Comparison of ENCODE assay signal across 1 cellular context in the genomic region with DNA sequence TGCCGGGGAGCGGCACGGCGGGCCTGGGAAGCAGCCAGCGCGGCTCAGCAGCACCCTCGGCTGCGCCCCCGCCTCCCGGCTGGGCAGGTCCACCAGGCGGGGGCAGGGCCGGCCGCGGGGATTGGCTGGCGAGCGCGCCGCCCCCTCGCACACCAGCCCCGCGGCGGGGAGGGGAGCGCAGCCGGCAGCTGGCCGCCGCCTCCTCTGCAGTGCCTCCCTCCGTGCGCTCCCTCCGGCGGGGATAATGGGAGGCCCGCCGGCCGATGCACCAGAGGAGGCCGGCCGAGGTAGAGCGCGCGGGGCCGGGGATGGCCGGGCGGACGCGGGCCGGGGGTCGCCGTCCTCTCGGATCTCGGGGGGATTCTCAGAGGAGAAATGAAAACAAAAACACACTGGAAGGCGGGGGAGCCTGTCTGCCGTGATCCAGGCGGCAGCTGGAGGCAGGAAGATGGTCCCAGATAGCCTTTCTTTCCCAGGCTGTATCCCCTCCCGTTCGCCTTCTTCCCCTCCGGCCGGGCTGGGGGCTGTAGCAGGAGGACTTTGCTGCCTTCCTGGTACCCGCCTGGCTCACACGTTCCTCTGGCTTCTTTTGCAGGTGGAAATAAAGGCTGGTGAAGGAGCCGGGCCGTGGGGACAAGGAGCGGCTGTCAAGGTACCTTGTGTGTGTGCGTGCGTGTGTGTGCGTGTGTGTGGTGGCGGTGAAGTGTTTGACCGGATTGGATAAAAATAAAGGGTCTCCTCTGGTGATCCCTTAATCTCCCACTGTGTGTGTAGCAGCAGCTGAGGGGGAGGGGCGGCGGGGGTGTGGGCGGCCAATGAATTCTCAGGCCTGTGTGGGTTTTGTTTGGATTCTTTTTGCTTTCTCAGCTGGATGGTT.
A peak's percentile ranks its signal among the peaks of the same experiment; 100 is the strongest.
TF ChIP-seq lines count a peak whose summit lies in the region.

No MANE protein-coding gene starts in this region.

TF ChIP-seq in GM12878, 131 proteins besides CTCF, POLR2A, EP300 and RAD21 (continued from another document and continues in another):
- TF ChIP-seq POLR2AphosphoS5 (IDR thresholded peaks at IDR 0.05; ENCODE audit: low read length) (peak; percentile 27; the same call in 1 of the 2 replicates), CHD4 (IDR thresholded peaks at IDR 0.05) (no peak), NR2C1 (IDR thresholded peaks at IDR 0.05) (no peak), SMARCA5 (IDR thresholded peaks at IDR 0.05) (peak; percentile 56; the same call in 1 of the 2 replicates), PAX8 (IDR thresholded peaks at IDR 0.05) (no peak), RELA (IDR thresholded peaks at IDR 0.05; ENCODE audit: borderline replicate concordance, partially characterized antibody) (no peak), BHLHE40 (IDR thresholded peaks at IDR 0.05; ENCODE audit: borderline replicate concordance in 1 of 2, low read depth in 2 of 2, low read length in 1 of 2) (peak in 1 of 2 experiments; percentile 72; a peak in 2 of 4 replicates), JUNB (IDR thresholded peaks at IDR 0.05) (no peak), EZH2 (IDR thresholded peaks at IDR 0.05; ENCODE audit: borderline replicate concordance, control insufficient read depth, low read depth, low read length) (no peak), PML (IDR thresholded peaks at IDR 0.05; ENCODE audit: low read length) (no peak), SIX5 (IDR thresholded peaks at IDR 0.05; ENCODE audit: low read depth, low read length, severe bottlenecking) (no peak), MTA3 (IDR thresholded peaks at IDR 0.05; ENCODE audit: borderline replicate concordance, low read length) (no peak), LARP7 (IDR thresholded peaks at IDR 0.05) (0 out of 2 replicates have a peak, but pooled peaks have one; percentile 64), IKZF1 (conservative IDR thresholded peaks at IDR 0.05) (peak; percentile 77)
- TF ChIP-seq, protein P1, sequence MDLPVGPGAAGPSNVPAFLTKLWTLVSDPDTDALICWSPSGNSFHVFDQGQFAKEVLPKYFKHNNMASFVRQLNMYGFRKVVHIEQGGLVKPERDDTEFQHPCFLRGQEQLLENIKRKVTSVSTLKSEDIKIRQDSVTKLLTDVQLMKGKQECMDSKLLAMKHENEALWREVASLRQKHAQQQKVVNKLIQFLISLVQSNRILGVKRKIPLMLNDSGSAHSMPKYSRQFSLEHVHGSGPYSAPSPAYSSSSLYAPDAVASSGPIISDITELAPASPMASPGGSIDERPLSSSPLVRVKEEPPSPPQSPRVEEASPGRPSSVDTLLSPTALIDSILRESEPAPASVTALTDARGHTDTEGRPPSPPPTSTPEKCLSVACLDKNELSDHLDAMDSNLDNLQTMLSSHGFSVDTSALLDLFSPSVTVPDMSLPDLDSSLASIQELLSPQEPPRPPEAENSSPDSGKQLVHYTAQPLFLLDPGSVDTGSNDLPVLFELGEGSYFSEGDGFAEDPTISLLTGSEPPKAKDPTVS (IDR thresholded peaks at IDR 0.05; ENCODE audit: low read depth, low read length): no peak
- TF ChIP-seq, protein P2, sequence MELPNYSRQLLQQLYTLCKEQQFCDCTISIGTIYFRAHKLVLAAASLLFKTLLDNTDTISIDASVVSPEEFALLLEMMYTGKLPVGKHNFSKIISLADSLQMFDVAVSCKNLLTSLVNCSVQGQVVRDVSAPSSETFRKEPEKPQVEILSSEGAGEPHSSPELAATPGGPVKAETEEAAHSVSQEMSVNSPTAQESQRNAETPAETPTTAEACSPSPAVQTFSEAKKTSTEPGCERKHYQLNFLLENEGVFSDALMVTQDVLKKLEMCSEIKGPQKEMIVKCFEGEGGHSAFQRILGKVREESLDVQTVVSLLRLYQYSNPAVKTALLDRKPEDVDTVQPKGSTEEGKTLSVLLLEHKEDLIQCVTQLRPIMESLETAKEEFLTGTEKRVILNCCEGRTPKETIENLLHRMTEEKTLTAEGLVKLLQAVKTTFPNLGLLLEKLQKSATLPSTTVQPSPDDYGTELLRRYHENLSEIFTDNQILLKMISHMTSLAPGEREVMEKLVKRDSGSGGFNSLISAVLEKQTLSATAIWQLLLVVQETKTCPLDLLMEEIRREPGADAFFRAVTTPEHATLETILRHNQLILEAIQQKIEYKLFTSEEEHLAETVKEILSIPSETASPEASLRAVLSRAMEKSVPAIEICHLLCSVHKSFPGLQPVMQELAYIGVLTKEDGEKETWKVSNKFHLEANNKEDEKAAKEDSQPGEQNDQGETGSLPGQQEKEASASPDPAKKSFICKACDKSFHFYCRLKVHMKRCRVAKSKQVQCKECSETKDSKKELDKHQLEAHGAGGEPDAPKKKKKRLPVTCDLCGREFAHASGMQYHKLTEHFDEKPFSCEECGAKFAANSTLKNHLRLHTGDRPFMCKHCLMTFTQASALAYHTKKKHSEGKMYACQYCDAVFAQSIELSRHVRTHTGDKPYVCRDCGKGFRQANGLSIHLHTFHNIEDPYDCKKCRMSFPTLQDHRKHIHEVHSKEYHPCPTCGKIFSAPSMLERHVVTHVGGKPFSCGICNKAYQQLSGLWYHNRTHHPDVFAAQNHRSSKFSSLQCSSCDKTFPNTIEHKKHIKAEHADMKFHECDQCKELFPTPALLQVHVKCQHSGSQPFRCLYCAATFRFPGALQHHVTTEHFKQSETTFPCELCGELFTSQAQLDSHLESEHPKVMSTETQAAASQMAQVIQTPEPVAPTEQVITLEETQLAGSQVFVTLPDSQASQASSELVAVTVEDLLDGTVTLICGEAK (IDR thresholded peaks at IDR 0.05; ENCODE audit: borderline replicate concordance): no peak
- TF ChIP-seq, protein P3, sequence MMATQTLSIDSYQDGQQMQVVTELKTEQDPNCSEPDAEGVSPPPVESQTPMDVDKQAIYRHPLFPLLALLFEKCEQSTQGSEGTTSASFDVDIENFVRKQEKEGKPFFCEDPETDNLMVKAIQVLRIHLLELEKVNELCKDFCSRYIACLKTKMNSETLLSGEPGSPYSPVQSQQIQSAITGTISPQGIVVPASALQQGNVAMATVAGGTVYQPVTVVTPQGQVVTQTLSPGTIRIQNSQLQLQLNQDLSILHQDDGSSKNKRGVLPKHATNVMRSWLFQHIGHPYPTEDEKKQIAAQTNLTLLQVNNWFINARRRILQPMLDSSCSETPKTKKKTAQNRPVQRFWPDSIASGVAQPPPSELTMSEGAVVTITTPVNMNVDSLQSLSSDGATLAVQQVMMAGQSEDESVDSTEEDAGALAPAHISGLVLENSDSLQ (IDR thresholded peaks at IDR 0.05): no peak
- TF ChIP-seq, protein P4, sequence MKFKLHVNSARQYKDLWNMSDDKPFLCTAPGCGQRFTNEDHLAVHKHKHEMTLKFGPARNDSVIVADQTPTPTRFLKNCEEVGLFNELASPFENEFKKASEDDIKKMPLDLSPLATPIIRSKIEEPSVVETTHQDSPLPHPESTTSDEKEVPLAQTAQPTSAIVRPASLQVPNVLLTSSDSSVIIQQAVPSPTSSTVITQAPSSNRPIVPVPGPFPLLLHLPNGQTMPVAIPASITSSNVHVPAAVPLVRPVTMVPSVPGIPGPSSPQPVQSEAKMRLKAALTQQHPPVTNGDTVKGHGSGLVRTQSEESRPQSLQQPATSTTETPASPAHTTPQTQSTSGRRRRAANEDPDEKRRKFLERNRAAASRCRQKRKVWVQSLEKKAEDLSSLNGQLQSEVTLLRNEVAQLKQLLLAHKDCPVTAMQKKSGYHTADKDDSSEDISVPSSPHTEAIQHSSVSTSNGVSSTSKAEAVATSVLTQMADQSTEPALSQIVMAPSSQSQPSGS (IDR thresholded peaks at IDR 0.05; ENCODE audit: low read length): no peak
- TF ChIP-seq, protein P5, sequence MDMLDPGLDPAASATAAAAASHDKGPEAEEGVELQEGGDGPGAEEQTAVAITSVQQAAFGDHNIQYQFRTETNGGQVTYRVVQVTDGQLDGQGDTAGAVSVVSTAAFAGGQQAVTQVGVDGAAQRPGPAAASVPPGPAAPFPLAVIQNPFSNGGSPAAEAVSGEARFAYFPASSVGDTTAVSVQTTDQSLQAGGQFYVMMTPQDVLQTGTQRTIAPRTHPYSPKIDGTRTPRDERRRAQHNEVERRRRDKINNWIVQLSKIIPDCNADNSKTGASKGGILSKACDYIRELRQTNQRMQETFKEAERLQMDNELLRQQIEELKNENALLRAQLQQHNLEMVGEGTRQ (IDR thresholded peaks at IDR 0.05; ENCODE audit: borderline replicate concordance, low read depth, low read length): no peak
- TF ChIP-seq, protein P6, sequence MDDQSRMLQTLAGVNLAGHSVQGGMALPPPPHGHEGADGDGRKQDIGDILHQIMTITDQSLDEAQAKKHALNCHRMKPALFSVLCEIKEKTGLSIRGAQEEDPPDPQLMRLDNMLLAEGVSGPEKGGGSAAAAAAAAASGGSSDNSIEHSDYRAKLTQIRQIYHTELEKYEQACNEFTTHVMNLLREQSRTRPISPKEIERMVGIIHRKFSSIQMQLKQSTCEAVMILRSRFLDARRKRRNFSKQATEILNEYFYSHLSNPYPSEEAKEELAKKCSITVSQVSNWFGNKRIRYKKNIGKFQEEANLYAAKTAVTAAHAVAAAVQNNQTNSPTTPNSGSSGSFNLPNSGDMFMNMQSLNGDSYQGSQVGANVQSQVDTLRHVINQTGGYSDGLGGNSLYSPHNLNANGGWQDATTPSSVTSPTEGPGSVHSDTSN (IDR thresholded peaks at IDR 0.05; ENCODE audit: insufficient replicate concordance, low read depth, low read length): no peak
- TF ChIP-seq, protein P7, sequence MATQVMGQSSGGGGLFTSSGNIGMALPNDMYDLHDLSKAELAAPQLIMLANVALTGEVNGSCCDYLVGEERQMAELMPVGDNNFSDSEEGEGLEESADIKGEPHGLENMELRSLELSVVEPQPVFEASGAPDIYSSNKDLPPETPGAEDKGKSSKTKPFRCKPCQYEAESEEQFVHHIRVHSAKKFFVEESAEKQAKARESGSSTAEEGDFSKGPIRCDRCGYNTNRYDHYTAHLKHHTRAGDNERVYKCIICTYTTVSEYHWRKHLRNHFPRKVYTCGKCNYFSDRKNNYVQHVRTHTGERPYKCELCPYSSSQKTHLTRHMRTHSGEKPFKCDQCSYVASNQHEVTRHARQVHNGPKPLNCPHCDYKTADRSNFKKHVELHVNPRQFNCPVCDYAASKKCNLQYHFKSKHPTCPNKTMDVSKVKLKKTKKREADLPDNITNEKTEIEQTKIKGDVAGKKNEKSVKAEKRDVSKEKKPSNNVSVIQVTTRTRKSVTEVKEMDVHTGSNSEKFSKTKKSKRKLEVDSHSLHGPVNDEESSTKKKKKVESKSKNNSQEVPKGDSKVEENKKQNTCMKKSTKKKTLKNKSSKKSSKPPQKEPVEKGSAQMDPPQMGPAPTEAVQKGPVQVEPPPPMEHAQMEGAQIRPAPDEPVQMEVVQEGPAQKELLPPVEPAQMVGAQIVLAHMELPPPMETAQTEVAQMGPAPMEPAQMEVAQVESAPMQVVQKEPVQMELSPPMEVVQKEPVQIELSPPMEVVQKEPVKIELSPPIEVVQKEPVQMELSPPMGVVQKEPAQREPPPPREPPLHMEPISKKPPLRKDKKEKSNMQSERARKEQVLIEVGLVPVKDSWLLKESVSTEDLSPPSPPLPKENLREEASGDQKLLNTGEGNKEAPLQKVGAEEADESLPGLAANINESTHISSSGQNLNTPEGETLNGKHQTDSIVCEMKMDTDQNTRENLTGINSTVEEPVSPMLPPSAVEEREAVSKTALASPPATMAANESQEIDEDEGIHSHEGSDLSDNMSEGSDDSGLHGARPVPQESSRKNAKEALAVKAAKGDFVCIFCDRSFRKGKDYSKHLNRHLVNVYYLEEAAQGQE (IDR thresholded peaks at IDR 0.05; ENCODE audit: low read depth, low read length): no peak
- TF ChIP-seq, protein P8, sequence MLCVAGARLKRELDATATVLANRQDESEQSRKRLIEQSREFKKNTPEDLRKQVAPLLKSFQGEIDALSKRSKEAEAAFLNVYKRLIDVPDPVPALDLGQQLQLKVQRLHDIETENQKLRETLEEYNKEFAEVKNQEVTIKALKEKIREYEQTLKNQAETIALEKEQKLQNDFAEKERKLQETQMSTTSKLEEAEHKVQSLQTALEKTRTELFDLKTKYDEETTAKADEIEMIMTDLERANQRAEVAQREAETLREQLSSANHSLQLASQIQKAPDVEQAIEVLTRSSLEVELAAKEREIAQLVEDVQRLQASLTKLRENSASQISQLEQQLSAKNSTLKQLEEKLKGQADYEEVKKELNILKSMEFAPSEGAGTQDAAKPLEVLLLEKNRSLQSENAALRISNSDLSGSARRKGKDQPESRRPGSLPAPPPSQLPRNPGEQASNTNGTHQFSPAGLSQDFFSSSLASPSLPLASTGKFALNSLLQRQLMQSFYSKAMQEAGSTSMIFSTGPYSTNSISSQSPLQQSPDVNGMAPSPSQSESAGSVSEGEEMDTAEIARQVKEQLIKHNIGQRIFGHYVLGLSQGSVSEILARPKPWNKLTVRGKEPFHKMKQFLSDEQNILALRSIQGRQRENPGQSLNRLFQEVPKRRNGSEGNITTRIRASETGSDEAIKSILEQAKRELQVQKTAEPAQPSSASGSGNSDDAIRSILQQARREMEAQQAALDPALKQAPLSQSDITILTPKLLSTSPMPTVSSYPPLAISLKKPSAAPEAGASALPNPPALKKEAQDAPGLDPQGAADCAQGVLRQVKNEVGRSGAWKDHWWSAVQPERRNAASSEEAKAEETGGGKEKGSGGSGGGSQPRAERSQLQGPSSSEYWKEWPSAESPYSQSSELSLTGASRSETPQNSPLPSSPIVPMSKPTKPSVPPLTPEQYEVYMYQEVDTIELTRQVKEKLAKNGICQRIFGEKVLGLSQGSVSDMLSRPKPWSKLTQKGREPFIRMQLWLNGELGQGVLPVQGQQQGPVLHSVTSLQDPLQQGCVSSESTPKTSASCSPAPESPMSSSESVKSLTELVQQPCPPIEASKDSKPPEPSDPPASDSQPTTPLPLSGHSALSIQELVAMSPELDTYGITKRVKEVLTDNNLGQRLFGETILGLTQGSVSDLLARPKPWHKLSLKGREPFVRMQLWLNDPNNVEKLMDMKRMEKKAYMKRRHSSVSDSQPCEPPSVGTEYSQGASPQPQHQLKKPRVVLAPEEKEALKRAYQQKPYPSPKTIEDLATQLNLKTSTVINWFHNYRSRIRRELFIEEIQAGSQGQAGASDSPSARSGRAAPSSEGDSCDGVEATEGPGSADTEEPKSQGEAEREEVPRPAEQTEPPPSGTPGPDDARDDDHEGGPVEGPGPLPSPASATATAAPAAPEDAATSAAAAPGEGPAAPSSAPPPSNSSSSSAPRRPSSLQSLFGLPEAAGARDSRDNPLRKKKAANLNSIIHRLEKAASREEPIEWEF (IDR thresholded peaks at IDR 0.05; ENCODE audit: insufficient replicate concordance, low read depth, low read length): no peak
- TF ChIP-seq, protein P9, sequence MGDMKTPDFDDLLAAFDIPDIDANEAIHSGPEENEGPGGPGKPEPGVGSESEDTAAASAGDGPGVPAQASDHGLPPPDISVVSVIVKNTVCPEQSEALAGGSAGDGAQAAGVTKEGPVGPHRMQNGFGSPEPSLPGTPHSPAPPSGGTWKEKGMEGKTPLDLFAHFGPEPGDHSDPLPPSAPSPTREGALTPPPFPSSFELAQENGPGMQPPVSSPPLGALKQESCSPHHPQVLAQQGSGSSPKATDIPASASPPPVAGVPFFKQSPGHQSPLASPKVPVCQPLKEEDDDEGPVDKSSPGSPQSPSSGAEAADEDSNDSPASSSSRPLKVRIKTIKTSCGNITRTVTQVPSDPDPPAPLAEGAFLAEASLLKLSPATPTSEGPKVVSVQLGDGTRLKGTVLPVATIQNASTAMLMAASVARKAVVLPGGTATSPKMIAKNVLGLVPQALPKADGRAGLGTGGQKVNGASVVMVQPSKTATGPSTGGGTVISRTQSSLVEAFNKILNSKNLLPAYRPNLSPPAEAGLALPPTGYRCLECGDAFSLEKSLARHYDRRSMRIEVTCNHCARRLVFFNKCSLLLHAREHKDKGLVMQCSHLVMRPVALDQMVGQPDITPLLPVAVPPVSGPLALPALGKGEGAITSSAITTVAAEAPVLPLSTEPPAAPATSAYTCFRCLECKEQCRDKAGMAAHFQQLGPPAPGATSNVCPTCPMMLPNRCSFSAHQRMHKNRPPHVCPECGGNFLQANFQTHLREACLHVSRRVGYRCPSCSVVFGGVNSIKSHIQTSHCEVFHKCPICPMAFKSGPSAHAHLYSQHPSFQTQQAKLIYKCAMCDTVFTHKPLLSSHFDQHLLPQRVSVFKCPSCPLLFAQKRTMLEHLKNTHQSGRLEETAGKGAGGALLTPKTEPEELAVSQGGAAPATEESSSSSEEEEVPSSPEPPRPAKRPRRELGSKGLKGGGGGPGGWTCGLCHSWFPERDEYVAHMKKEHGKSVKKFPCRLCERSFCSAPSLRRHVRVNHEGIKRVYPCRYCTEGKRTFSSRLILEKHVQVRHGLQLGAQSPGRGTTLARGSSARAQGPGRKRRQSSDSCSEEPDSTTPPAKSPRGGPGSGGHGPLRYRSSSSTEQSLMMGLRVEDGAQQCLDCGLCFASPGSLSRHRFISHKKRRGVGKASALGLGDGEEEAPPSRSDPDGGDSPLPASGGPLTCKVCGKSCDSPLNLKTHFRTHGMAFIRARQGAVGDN (IDR thresholded peaks at IDR 0.05): no peak
